Comparison of ENCODE assay signal across 1 cellular context in the genomic region with DNA sequence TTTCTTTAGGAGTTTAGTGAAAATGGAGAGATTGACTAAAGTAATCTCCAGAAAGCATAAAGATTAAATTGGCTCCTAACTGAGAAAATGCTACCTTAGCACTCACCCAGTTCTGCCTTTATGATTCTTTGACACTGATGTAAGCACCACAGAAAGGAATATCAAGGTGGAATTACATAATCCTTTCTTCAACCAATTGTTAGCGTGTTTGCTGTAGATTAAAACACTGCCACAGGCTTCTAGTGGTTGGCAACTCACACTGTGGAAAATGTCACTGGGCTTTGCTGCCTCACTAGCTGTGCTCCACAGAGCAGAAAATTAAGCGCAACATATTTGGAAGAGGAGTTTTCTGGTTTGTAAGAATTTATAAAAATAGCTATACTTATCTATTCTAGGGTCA.
TF ChIP-seq lines count a peak whose summit lies in the region.

No MANE protein-coding gene starts in this region.

TF ChIP-seq in GM12878, 131 proteins besides CTCF, POLR2A, EP300 and RAD21 (continued from another document):
- TF ChIP-seq, protein P1, sequence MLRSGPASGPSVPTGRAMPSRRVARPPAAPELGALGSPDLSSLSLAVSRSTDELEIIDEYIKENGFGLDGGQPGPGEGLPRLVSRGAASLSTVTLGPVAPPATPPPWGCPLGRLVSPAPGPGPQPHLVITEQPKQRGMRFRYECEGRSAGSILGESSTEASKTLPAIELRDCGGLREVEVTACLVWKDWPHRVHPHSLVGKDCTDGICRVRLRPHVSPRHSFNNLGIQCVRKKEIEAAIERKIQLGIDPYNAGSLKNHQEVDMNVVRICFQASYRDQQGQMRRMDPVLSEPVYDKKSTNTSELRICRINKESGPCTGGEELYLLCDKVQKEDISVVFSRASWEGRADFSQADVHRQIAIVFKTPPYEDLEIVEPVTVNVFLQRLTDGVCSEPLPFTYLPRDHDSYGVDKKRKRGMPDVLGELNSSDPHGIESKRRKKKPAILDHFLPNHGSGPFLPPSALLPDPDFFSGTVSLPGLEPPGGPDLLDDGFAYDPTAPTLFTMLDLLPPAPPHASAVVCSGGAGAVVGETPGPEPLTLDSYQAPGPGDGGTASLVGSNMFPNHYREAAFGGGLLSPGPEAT (IDR thresholded peaks at IDR 0.05; ENCODE audit: low read depth): peak; percentile 23; the same call in 1 of the 2 replicates
TF ChIP-seq in GM12878: peak in this region for 5.
